22 cellular contexts compared by ENCODE assay signal in the genomic region with DNA sequence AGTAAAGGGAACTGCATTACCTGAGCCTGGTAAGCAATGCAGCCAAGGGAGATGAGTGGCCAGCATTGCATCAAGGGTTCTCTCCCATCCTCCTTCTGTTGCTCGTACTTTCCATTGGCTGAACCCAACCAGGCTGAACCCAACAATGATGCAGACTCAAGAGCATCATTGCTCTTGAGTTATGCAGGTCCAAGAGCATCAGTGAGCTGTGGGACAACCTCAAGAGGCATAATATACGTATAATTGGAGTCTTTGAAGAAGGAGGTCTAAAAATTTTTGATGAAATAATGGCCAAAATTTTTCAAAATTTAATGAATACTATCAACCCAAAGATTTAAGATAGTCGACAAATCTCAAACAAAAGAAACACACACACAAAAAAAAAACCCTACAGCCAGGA.
"Had no signal": no experiment of that assay in that cellular context is flagged by ENCODE, and none has a peak within 500 bp of the region (broad histone marks: within the 10 kb centered on the region; RNA-seq: fewer than 3 reads in every experiment).

No MANE protein-coding gene starts in this region.

- H3K27ac ChIP-seq: body of pancreas, esophagus squamous epithelium, heart left ventricle, parathyroid adenoma, spleen, thoracic aorta had no signal

- H3K27ac Mint-ChIP-seq: activated naive CD8-positive, alpha-beta T cell; dendritic cell treated with granulocyte-macrophage colony-stimulating factor and Interleukin-4, amounts not matched to agents 40 ng/mL and 50 ng/mL, for 4 days; naive B cell; type B pancreatic cell had no signal

- H3K36me3 Mint-ChIP-seq: activated naive CD8-positive, alpha-beta T cell had no signal

- H3K79me2 ChIP-seq: parathyroid adenoma had no signal

- H3K4me1 Mint-ChIP-seq: naive B cell had no signal

- DNase-seq: activated naive CD4-positive, alpha-beta T cell; activated T-cell treated with anti-CD3 and anti-CD28 coated beads, Interleukin-2, amount 50 U/mL, for 1 hour; amniotic stem cell; body of pancreas; effector CD8-positive, alpha-beta T cell; esophagus squamous epithelium; heart left ventricle; islet precursor cell; left cardiac atrium; naive B cell; nucleus accumbens; retina; spleen; stimulated activated CD4-positive, alpha-beta T cell treated with anti-CD3 and anti-CD28 coated beads, Interleukin-4, amount 100 ng/mL, for 1 hour; stimulated activated naive CD4-positive, alpha-beta T cell; T-helper 1 cell; T-helper 9 cell had no signal

- H3K36me3 ChIP-seq: esophagus squamous epithelium, heart left ventricle, spleen, thoracic aorta had no signal

- ATAC-seq: body of pancreas, heart left ventricle, left cardiac atrium had no signal

- H3K4me1 ChIP-seq: esophagus squamous epithelium, parathyroid adenoma, spleen had no signal

- H2AFZ ChIP-seq: parathyroid adenoma had no signal

- H3K4me3 Mint-ChIP-seq: activated naive CD8-positive, alpha-beta T cell; dendritic cell treated with granulocyte-macrophage colony-stimulating factor and Interleukin-4, amounts not matched to agents 40 ng/mL and 50 ng/mL, for 4 days; naive B cell; type B pancreatic cell had no signal

- H3K9ac ChIP-seq: parathyroid adenoma had no signal

- H3K27me3 ChIP-seq: body of pancreas, esophagus squamous epithelium, heart left ventricle, spleen had no signal

- H3K4me3 ChIP-seq: body of pancreas, esophagus squamous epithelium, heart left ventricle, spleen, thoracic aorta had no signal

- H3K27me3 Mint-ChIP-seq: type B pancreatic cell had no signal
